ENCODE assay signal across 1 cellular context in the genomic region with DNA sequence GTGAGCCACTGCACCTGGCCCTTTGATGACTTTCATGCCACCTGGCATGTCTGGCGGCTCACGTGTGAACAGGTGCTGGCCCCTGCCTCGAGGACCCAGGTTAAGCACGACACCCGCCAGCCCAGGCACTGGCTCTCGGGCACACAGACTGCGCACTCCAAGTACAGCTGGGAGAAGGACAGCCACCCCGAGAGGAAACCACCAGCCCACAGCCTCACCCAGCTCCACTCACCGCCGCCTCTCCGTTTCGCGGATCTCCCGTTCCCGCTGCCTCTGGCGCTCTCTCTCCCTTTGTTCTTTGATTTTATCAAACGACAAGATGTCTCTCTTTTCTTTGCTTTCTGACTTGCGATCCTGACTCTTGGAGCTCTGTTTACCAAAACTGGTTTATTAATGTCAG.
TF ChIP-seq lines count a peak whose summit lies in the region.

No MANE protein-coding gene starts in this region.

TF ChIP-seq in K562, 482 proteins besides CTCF, POLR2A, EP300 and RAD21:
- TF ChIP-seq ZNF3 (CRISPR knock-in tag; IDR thresholded peaks at IDR 0.05) = no peak
- no peak for TF ChIP-seq MCM5 (IDR thresholded peaks at IDR 0.05; ENCODE audit: low read depth)
- TF ChIP-seq, protein P1, sequence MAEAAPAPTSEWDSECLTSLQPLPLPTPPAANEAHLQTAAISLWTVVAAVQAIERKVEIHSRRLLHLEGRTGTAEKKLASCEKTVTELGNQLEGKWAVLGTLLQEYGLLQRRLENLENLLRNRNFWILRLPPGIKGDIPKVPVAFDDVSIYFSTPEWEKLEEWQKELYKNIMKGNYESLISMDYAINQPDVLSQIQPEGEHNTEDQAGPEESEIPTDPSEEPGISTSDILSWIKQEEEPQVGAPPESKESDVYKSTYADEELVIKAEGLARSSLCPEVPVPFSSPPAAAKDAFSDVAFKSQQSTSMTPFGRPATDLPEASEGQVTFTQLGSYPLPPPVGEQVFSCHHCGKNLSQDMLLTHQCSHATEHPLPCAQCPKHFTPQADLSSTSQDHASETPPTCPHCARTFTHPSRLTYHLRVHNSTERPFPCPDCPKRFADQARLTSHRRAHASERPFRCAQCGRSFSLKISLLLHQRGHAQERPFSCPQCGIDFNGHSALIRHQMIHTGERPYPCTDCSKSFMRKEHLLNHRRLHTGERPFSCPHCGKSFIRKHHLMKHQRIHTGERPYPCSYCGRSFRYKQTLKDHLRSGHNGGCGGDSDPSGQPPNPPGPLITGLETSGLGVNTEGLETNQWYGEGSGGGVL (CRISPR knock-in tag; IDR thresholded peaks at IDR 0.05) = no peak
- 0 out of 2 replicates have a peak, but pooled peaks have one; percentile 39 for TF ChIP-seq POLR2G (IDR thresholded peaks at IDR 0.05; ENCODE audit: low read depth, low read length)
- TF ChIP-seq HMGXB4 (CRISPR knock-in tag; IDR thresholded peaks at IDR 0.05) = no peak
- no peak for TF ChIP-seq KDM5B (IDR thresholded peaks at IDR 0.05; ENCODE audit: insufficient replicate concordance, low read depth, low read length)
- TF ChIP-seq PHTF2 (CRISPR knock-in tag; IDR thresholded peaks at IDR 0.05) = no peak
- no peak for TF ChIP-seq RERE (CRISPR knock-in tag; IDR thresholded peaks at IDR 0.05; ENCODE audit: borderline replicate concordance)
- TF ChIP-seq ZNF253 (CRISPR knock-in tag; conservative IDR thresholded peaks at IDR 0.05) = no peak
- TF ChIP-seq, protein P2, sequence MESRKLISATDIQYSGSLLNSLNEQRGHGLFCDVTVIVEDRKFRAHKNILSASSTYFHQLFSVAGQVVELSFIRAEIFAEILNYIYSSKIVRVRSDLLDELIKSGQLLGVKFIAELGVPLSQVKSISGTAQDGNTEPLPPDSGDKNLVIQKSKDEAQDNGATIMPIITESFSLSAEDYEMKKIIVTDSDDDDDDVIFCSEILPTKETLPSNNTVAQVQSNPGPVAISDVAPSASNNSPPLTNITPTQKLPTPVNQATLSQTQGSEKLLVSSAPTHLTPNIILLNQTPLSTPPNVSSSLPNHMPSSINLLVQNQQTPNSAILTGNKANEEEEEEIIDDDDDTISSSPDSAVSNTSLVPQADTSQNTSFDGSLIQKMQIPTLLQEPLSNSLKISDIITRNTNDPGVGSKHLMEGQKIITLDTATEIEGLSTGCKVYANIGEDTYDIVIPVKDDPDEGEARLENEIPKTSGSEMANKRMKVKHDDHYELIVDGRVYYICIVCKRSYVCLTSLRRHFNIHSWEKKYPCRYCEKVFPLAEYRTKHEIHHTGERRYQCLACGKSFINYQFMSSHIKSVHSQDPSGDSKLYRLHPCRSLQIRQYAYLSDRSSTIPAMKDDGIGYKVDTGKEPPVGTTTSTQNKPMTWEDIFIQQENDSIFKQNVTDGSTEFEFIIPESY (CRISPR knock-in tag; IDR thresholded peaks at IDR 0.05) = peak; percentile 48; the same call in 1 of the 2 replicates
- no peak for TF ChIP-seq ZSCAN29 (IDR thresholded peaks at IDR 0.05)
- no peak for TF ChIP-seq AFF1 (IDR thresholded peaks at IDR 0.05; ENCODE audit: low read depth in 1 of 2, partially characterized antibody in 2 of 2)
- TF ChIP-seq ZNF263 (CRISPR knock-in tag; IDR thresholded peaks at IDR 0.05; ENCODE audit: borderline replicate concordance) = no peak
- TF ChIP-seq ZFX (CRISPR knock-in tag; IDR thresholded peaks at IDR 0.05) = no peak
- no peak for TF ChIP-seq ZNF41 (CRISPR knock-in tag; conservative IDR thresholded peaks at IDR 0.05)
- no peak for TF ChIP-seq EP400 (IDR thresholded peaks at IDR 0.05)
- no peak for TF ChIP-seq RFX7 (CRISPR knock-in tag; IDR thresholded peaks at IDR 0.05)
